10 cellular contexts compared by ENCODE assay signal in the genomic region with DNA sequence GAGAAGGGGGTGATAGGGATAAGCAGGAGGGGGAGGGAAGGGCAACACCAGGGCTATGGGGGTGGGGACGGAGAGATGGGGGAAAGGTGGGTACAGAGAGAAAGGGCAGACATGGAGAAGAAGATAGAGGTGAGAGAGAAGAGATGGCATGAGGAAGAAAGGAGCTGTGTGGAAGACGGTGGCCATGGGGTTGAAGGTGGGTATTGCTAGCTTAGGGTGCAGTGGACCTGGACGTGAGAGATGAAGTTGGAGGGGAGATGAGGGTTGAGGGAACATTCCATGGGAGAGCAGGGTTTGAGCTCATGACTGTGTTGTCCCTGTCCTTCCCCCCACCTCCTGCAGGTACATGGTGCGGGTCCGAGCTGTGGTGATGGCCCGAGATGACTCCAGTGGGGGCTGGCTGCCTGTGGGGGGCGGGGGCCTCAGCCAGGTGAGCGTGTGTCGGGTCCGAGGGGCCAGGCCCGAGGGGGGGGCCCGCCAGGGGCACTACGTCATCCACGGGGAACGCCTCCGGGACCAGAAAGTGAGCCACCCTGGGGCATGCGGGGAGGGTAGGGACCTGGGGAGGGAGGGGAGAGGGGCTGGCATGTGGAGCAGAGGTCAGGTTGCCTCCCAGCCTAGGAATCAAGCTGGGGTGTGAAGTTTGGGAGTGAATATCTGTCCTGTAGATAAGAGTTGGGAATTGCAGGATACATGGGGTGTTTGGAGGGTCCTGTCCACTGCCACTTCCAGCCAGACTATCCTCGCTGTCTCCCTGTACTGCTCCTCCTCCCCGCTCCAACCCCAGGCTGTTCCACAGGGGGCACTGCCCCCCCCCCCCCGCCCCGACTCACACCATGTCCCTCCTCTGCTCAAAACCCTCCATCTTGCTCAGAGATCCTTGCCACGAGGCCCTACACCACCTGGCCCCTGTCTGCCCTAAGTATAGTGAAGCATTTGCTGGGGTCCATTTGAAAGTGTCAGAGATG. TPM values are rescaled to one million over a fixed set of nuclear protein-coding genes. Genes with fewer than 3 reads are reported as not detected.
DNase-seq lines count a peak whose midpoint lies in the region; ATAC-seq and TF ChIP-seq lines count a peak whose summit lies in the region.
"Had no signal": no experiment of that assay in that cellular context is flagged by ENCODE, and none has a peak within 500 bp of the region (broad histone marks: within the 10 kb centered on the region; RNA-seq: fewer than 3 reads in every experiment).

No MANE protein-coding gene starts in this region.

- H3K27ac Mint-ChIP-seq in T-helper 17 cell (no peak overlapping the region), progenitor cell of endocrine pancreas (peak overlapping the region; percentile 57)

- H3K4me1 Mint-ChIP-seq in T-helper 17 cell, result peaks cover 33% of the 10 kb centered on the region
- H3K4me1 Mint-ChIP-seq in progenitor cell of endocrine pancreas (ENCODE audit: low read depth), result peaks cover 11% of the 10 kb centered on the region

- intact Hi-C loops in esophagus squamous epithelium (cut with DNase I), result no loop called here

- DNase-seq in H7, result peak; percentile 75
- no peak for DNase-seq in T-helper 17 cell
- DNase-seq in foreskin fibroblast, result peak in 1 of 2 donors; percentile 12
- DNase-seq in progenitor cell of endocrine pancreas (ENCODE audit: low spot score, unreplicated experiment), result no peak
- no peak for DNase-seq in mucosa of gallbladder (ENCODE audit: low spot score)
- no peak for DNase-seq in NOMO-1 (lab: John Stamatoyannopoulos, UW; ENCODE audit: unreplicated experiment in 2 of 2)
- no peak for DNase-seq in esophagus squamous epithelium (lab: John Stamatoyannopoulos, UW)
- DNase-seq: DND-41; stimulated activated CD4-positive, alpha-beta T cell treated with anti-CD3 and anti-CD28 coated beads, Interleukin-4, amount 100 ng/mL, for 4 hours had no signal

- H3K4me1 ChIP-seq in esophagus squamous epithelium, result peaks cover 30 to 61% (median 34%) of the 10 kb centered on the region in 3 donors

- H3K27ac ChIP-seq in esophagus squamous epithelium, result peak overlapping the region in 2 of 4 donors; percentile 82 to 89
- H3K27ac ChIP-seq: neutrophil had no signal

- ATAC-seq in T-helper 17 cell, result no peak

- H3K9me3 ChIP-seq in T-helper 17 cell (ENCODE audit: control insufficient read depth, low read length, poor library complexity, severe bottlenecking) (no peaks in the 10 kb centered on the region), esophagus squamous epithelium (no peaks in the 10 kb centered on the region)
- H3K9me3 ChIP-seq: neutrophil had no signal

- H3K4me3 Mint-ChIP-seq in T-helper 17 cell, result peak overlapping the region; percentile 85
- peak overlapping the region; percentile 80 for H3K4me3 Mint-ChIP-seq in progenitor cell of endocrine pancreas (ENCODE audit: low read depth)

- H3K4me3 ChIP-seq in H7 (ENCODE audit: insufficient read depth, low read depth, low read length), result no peak overlapping the region; the same call in 1 of the 2 replicates
- H3K4me3 ChIP-seq in foreskin fibroblast (ENCODE audit: low read depth in 1 of 2, low read length in 2 of 2), result peak overlapping the region; percentile 36 to 62
- H3K4me3 ChIP-seq in esophagus squamous epithelium, result no peak overlapping the region

- peaks cover 4% of the 10 kb centered on the region for H3K36me3 ChIP-seq in H7 (replicated peaks; ENCODE audit: control insufficient read depth, insufficient read depth, low read length)
- peaks cover 0 to 7% (median 0%) of the 10 kb centered on the region in 3 donors for H3K36me3 ChIP-seq in esophagus squamous epithelium

- no peak for TF ChIP-seq CTCF in foreskin fibroblast (IDR thresholded peaks at IDR 0.05; ENCODE audit: low read depth, low read length)
- no peak for TF ChIP-seq CTCF in progenitor cell of endocrine pancreas (IDR thresholded peaks at IDR 0.05; ENCODE audit: unreplicated experiment)
- no peak for TF ChIP-seq CTCF in esophagus squamous epithelium (IDR thresholded peaks at IDR 0.05)

- no peak for TF ChIP-seq POLR2A in esophagus squamous epithelium (IDR thresholded peaks at IDR 0.05)

- WGBS in esophagus squamous epithelium, 2 donors, result 65 to 75% methylated on average over 7 to 8 of the region's 22 CpGs

- H3K27me3 ChIP-seq in H7 (ENCODE audit: control insufficient read depth, insufficient read depth, low read length) (peaks cover 16% of the 10 kb centered on the region), esophagus squamous epithelium (peaks cover 0 to 69% (median 0%) of the 10 kb centered on the region in 4 donors)

- H3K9me3 Mint-ChIP-seq in progenitor cell of endocrine pancreas (ENCODE audit: low read depth), result peaks cover 3% of the 10 kb centered on the region

- H3K36me3 Mint-ChIP-seq in T-helper 17 cell (ENCODE audit: low read depth) (peaks cover 2% of the 10 kb centered on the region), progenitor cell of endocrine pancreas (ENCODE audit: insufficient read depth) (peaks cover 25% of the 10 kb centered on the region)

- H3K27me3 Mint-ChIP-seq in T-helper 17 cell (no peaks in the 10 kb centered on the region), progenitor cell of endocrine pancreas (peaks cover 15% of the 10 kb centered on the region)

RNA-seq across cellular contexts. Expression of a gene that starts 1.7 kb away (rescaled TPM):
- total RNA-seq in H7 (2014; rRNA removed; shearing (Covaris generic)), result 1.6 and 4.2 TPM in 2 replicates
- 1 to 10 TPM; 1.6 to 2.2 TPM for total RNA-seq in T-helper 17 cell
- 13.0 and 13.6 TPM in 2 replicates for total RNA-seq in progenitor cell of endocrine pancreas
- total RNA-seq in mucosa of gallbladder, result 3.4 TPM
- under 1 TPM in 3 of 4 donors, not detected in 1; 0.15 to 0.38 (median 0.35) TPM for total RNA-seq in esophagus squamous epithelium

RNA-seq across cellular contexts. Expression of a gene that starts 2.4 kb away (rescaled TPM):
- total RNA-seq in H7 (2014; rRNA removed; shearing (Covaris generic)), result 0.11 and 0.21 TPM in 2 replicates
- total RNA-seq in T-helper 17 cell (not detected), progenitor cell of endocrine pancreas (2.8 and 3.3 TPM in 2 replicates), mucosa of gallbladder (1.8 TPM), esophagus squamous epithelium (under 1 TPM in 1 of 4 donors, not detected in 3; 0.15 TPM)

RNA-seq across cellular contexts. Expression of a gene that starts 12.7 kb away (rescaled TPM):
- total RNA-seq in H7 (2014; rRNA removed; shearing (Covaris generic)), result 4.6 and 6.4 TPM in 2 replicates
- 10 to 100 TPM; 29.2 to 31.9 TPM for total RNA-seq in T-helper 17 cell
- total RNA-seq in progenitor cell of endocrine pancreas, result 14.7 and 19.6 TPM in 2 replicates
- total RNA-seq in mucosa of gallbladder, result 35.2 TPM
- total RNA-seq in esophagus squamous epithelium, result 10 to 100 TPM; 14.4 to 40.0 (median 21.2) TPM

RNA-seq across cellular contexts. Expression of a gene that starts 15.9 kb away (rescaled TPM):
- 229 and 270 TPM in 2 replicates for total RNA-seq in H7 (2014; rRNA removed; shearing (Covaris generic))
- total RNA-seq in T-helper 17 cell, result 10 to 100 TPM; 75.9 to 84.7 TPM
- 122 and 128 TPM in 2 replicates for total RNA-seq in progenitor cell of endocrine pancreas
- 112 TPM for total RNA-seq in mucosa of gallbladder
- 100 to 1,000 TPM; 172 to 231 (median 197) TPM for total RNA-seq in esophagus squamous epithelium

RNA-seq across cellular contexts. Expression of a gene that starts 35.8 kb away (rescaled TPM):
- total RNA-seq in H7 (2014; rRNA removed; shearing (Covaris generic)), result 1.2 and 2.1 TPM in 2 replicates
- total RNA-seq in T-helper 17 cell, result 1 to 10 TPM; 1.6 to 2.8 TPM
- total RNA-seq in progenitor cell of endocrine pancreas, result not detected in 2 replicates
- total RNA-seq in mucosa of gallbladder, result 3.5 TPM
- 1 to 10 TPM in 1 of 4 donors, under 1 TPM in 2, not detected in 1; 0.35 to 4.2 (median 0.64) TPM for total RNA-seq in esophagus squamous epithelium

Comparison
In these comparisons a context has a peak if more than half of its experiments do, and no peak if none do; other contexts are left out.
1. H3K4me3 ChIP-seq: peak in foreskin fibroblast (2 of 2); none in H7 (single experiment) and esophagus squamous epithelium (0 of 4).